ENCODE assay signal across 13 cellular contexts in genomic region chr20:11207749-11208502, GRCh38.
DNase-seq lines count a peak whose midpoint lies in the region; ATAC-seq and TF ChIP-seq lines count a peak whose summit lies in the region.
"Had no signal": no experiment of that assay in that cellular context is flagged by ENCODE, and none has a peak within 500 bp of the region (broad histone marks: within the 10 kb centered on the region; RNA-seq: fewer than 3 reads in every experiment).

No MANE protein-coding gene starts in this region.

- no peak overlapping the region for H3K4me2 ChIP-seq in mesenchymal stem cell (ENCODE audit: low read length, poor library complexity, severe bottlenecking)
- H3K4me2 ChIP-seq: BLaER1 treated with 17β-estradiol and CSF1 and Interleukin-3, amounts not matched to agents 10 nM and 100 nM had no signal

- H3K27me3 ChIP-seq in body of pancreas (no peaks in the 10 kb centered on the region), mesenchymal stem cell (ENCODE audit: control insufficient read depth in 1 of 2, insufficient read depth in 1 of 2, low read length in 2 of 2) (peaks cover 0 to 17% of the 10 kb centered on the region in 2 experiments)
- H3K27me3 ChIP-seq: BLaER1 treated with 17β-estradiol and CSF1 and Interleukin-3, amounts not matched to agents 10 nM and 100 nM; spleen had no signal

- no peak overlapping the region for H3K23ac ChIP-seq in mesenchymal stem cell (ENCODE audit: low read length in 2 of 2)

- ATAC-seq in body of pancreas, result peak; percentile 84
- ATAC-seq in HG03175 (IDR thresholded peaks at IDR 0.05; ENCODE audit: unreplicated experiment), result no peak
- no peak for ATAC-seq in GM21526 (IDR thresholded peaks at IDR 0.05; ENCODE audit: low FRiP score, unreplicated experiment)

- no peak overlapping the region for H2BK5ac ChIP-seq in mesenchymal stem cell (ENCODE audit: low read depth, low read length, poor library complexity, severe bottlenecking)

- H4K91ac ChIP-seq in mesenchymal stem cell (ENCODE audit: low read length), result no peak overlapping the region

- H2AK5ac ChIP-seq in mesenchymal stem cell (ENCODE audit: low read length, severe bottlenecking), result no peak overlapping the region

- H3K79me1 ChIP-seq in mesenchymal stem cell (replicated peaks; ENCODE audit: low read length, poor library complexity, severe bottlenecking), result no peaks in the 10 kb centered on the region

- DNase-seq in AG09309 (ENCODE audit: low read depth) (peak; percentile 78), LHCN-M2 (ENCODE audit: low read depth) (peak; percentile 58), body of pancreas (peak; percentile 62 to 79 (median 69)), mesenchymal stem cell (peak; percentile 65), NCI-H187 (lab: John Stamatoyannopoulos, UW) (no peak)
- DNase-seq in stimulated activated CD4-positive, alpha-beta T cell treated with anti-CD3 and anti-CD28 coated beads, Interleukin-2, amount 100 ng/mL, for 24 hours, result no peak
- DNase-seq: activated T-cell treated with anti-CD3 and anti-CD28 coated beads, Interleukin-2, amount 50 U/mL, for 24 hours; H9; MV-4-11; spleen had no signal

- H2AFZ ChIP-seq in mesenchymal stem cell (ENCODE audit: low read depth, low read length), result no peak overlapping the region

- no peak overlapping the region for H3K4me3 ChIP-seq in AG09309 (ENCODE audit: control insufficient read depth, low read depth, low read length)
- no peak overlapping the region for H3K4me3 ChIP-seq in body of pancreas
- H3K4me3 ChIP-seq in mesenchymal stem cell (ENCODE audit: insufficient read depth in 1 of 2, low read depth in 1 of 2, low read length in 2 of 2), result no peak overlapping the region
- H3K4me3 ChIP-seq: BLaER1 treated with 17β-estradiol and CSF1 and Interleukin-3, amounts not matched to agents 10 nM and 100 nM; spleen had no signal

- H3K4ac ChIP-seq in mesenchymal stem cell (ENCODE audit: low read depth in 1 of 2, low read length in 2 of 2), result no peak overlapping the region

- TF ChIP-seq CTCF in AG09309 (IDR thresholded peaks at IDR 0.05; ENCODE audit: control insufficient read depth, insufficient read depth, low read depth, low read length, missing control alignments) (no peak), body of pancreas (IDR thresholded peaks at IDR 0.05) (no peak)

- WGBS in body of pancreas, 2 donors, result 31 to 38% methylated on average over 10 of the region's 10 CpGs
- 52% methylated on average over 9 of the region's 10 CpGs for WGBS in mesenchymal stem cell

- intact Hi-C loops in body of pancreas (cut with DNase I), result no loop called here

- no peaks in the 10 kb centered on the region for H3K36me3 ChIP-seq in body of pancreas (replicated peaks in 1 of 2; ENCODE audit: insufficient read depth in 1 of 2, low read depth in 2 of 2)
- H3K36me3 ChIP-seq in mesenchymal stem cell (ENCODE audit: control insufficient read depth in 1 of 2, insufficient read depth in 2 of 2, low read depth in 1 of 2, low read length in 2 of 2), result no peaks in the 10 kb centered on the region
- H3K36me3 ChIP-seq: BLaER1 treated with 17β-estradiol and CSF1 and Interleukin-3, amounts not matched to agents 10 nM and 100 nM; spleen had no signal

- H2BK15ac ChIP-seq in mesenchymal stem cell (ENCODE audit: low read depth, poor library complexity, severe bottlenecking), result no peak overlapping the region

- no peak overlapping the region for H3K9ac ChIP-seq in mesenchymal stem cell (ENCODE audit: low read length)
- H3K9ac ChIP-seq: BLaER1 treated with 17β-estradiol and CSF1 and Interleukin-3, amounts not matched to agents 10 nM and 100 nM had no signal

- H4K8ac ChIP-seq in mesenchymal stem cell (ENCODE audit: low read length), result no peak overlapping the region

- no peak overlapping the region for H2BK12ac ChIP-seq in mesenchymal stem cell (ENCODE audit: low read length in 2 of 2)

- no peak overlapping the region for H2BK120ac ChIP-seq in mesenchymal stem cell (ENCODE audit: low read depth, low read length)

- TF ChIP-seq POLR2A in body of pancreas (IDR thresholded peaks at IDR 0.05), result no peak

- no peak overlapping the region for H3K14ac ChIP-seq in mesenchymal stem cell (ENCODE audit: low read length in 2 of 2)

- H3K27ac ChIP-seq in body of pancreas, result peak overlapping the region in 2 of 4 donors; percentile 19 to 26
- H3K27ac ChIP-seq in mesenchymal stem cell (ENCODE audit: low read length, poor library complexity, severe bottlenecking), result peak overlapping the region; percentile 63
- H3K27ac ChIP-seq: BLaER1 treated with 17β-estradiol and CSF1 and Interleukin-3, amounts not matched to agents 10 nM and 100 nM; spleen had no signal

- H3K4me1 ChIP-seq in body of pancreas, result peaks cover 23% of the 10 kb centered on the region
- H3K4me1 ChIP-seq in mesenchymal stem cell (ENCODE audit: control insufficient read depth, insufficient read depth, low read depth, low read length), result peaks cover 4% of the 10 kb centered on the region
- H3K4me1 ChIP-seq: BLaER1 treated with 17β-estradiol and CSF1 and Interleukin-3, amounts not matched to agents 10 nM and 100 nM had no signal

- H3K9me3 ChIP-seq in body of pancreas (no peaks in the 10 kb centered on the region), mesenchymal stem cell (ENCODE audit: control insufficient read depth, low read length) (no peaks in the 10 kb centered on the region)
- H3K9me3 ChIP-seq: BLaER1 treated with 17β-estradiol and CSF1 and Interleukin-3, amounts not matched to agents 10 nM and 100 nM; spleen had no signal

- no peak overlapping the region for H3K18ac ChIP-seq in mesenchymal stem cell (ENCODE audit: low read depth in 1 of 2, low read length in 2 of 2)

Comparison
In these comparisons a context has a peak if more than half of its experiments do, and no peak if none do; other contexts are left out.
1. DNase-seq: peak in AG09309 (single experiment), LHCN-M2 (single experiment), body of pancreas (4 of 4) and mesenchymal stem cell (single experiment); none in NCI-H187 (0 of 2) and stimulated activated CD4-positive, alpha-beta T cell treated with anti-CD3 and anti-CD28 coated beads, Interleukin-2, amount 100 ng/mL, for 24 hours (0 of 2).